7 cellular contexts compared by ENCODE assay signal in genomic region chrX:133792198-133792953, GRCh38.
DNase-seq lines count a peak whose midpoint lies in the region; ATAC-seq lines count a peak whose summit lies in the region.

No MANE protein-coding gene starts in this region.

- intact Hi-C loops in left colon (cut with DNase I, micrococcal nuclease), result no loop called here

- ATAC-seq in GM18498 (IDR thresholded peaks at IDR 0.05; ENCODE audit: unreplicated experiment) (peak; percentile 65), HG02943 (IDR thresholded peaks at IDR 0.05; ENCODE audit: low read depth, unreplicated experiment) (peak; percentile 79), left colon (peak; percentile 89)

- DNase-seq in NCI-H2171 (lab: John Stamatoyannopoulos, UW) (peak; percentile 77), cerebellum (ENCODE audit: low spot score) (peak; percentile 4), left colon (peak; percentile 50 to 73)
- peak; percentile 16 for DNase-seq in activated CD4-positive, CD25-positive, alpha-beta regulatory T cell treated with anti-CD3 and anti-CD28 coated beads, Interleukin-2, amount 50 U/mL, for 16 hours (ENCODE audit: low read depth, low spot score)
- peak; percentile 32 for DNase-seq in stimulated activated CD4-positive, alpha-beta T cell treated with anti-CD3 and anti-CD28 coated beads, Interleukin-2, amount 100 ng/mL, for 4 hours (ENCODE audit: low read depth)

Comparison
In these comparisons a context has a peak if more than half of its experiments do, and no peak if none do; other contexts are left out.
1. Peak in every context shown above with its lines: DNase-seq and ATAC-seq.
2. DNase-seq: peak in every context shown above with its lines; median percentile 77 in NCI-H2171; 62 in left colon; 32 in stimulated activated CD4-positive, alpha-beta T cell treated with anti-CD3 and anti-CD28 coated beads, Interleukin-2, amount 100 ng/mL, for 4 hours; 16 in activated CD4-positive, CD25-positive, alpha-beta regulatory T cell treated with anti-CD3 and anti-CD28 coated beads, Interleukin-2, amount 50 U/mL, for 16 hours; 4 in cerebellum.